1 cellular context compared by ENCODE assay signal in genomic region chr17:44369414-44370023, GRCh38.
TF ChIP-seq lines count a peak whose summit lies in the region.
"Not testable (repeated sequence)": the region's sequence is repeated elsewhere in the genome, so short reads cannot be mapped to it uniquely, and the experiment has no call there.

No MANE protein-coding gene starts in this region.

TF ChIP-seq in HepG2, 621 proteins besides CTCF, POLR2A, EP300 and RAD21 (continues in another document):
- TF ChIP-seq, protein P1, sequence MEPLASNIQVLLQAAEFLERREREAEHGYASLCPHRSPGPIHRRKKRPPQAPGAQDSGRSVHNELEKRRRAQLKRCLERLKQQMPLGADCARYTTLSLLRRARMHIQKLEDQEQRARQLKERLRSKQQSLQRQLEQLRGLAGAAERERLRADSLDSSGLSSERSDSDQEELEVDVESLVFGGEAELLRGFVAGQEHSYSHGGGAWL (CRISPR knock-in tag; IDR thresholded peaks at IDR 0.05): 0 out of 2 replicates have a peak, but pooled peaks have one; percentile 5
- TF ChIP-seq DR1 (CRISPR knock-in tag; IDR thresholded peaks at IDR 0.05) (peak; percentile 67), KLF6 (CRISPR knock-in tag; IDR thresholded peaks at IDR 0.05) (peak; percentile 75), ZNF280D (CRISPR knock-in tag; IDR thresholded peaks at IDR 0.05) (0 out of 2 replicates have a peak, but pooled peaks have one; percentile 34), ZFP1 (CRISPR knock-in tag; IDR thresholded peaks at IDR 0.05) (0 out of 2 replicates have a peak, but pooled peaks have one; percentile 10), FOXA3 (CRISPR knock-in tag; IDR thresholded peaks at IDR 0.05) (peak; percentile 78), FOXA1 (CRISPR knock-in tag; IDR thresholded peaks at IDR 0.05) (peak; percentile 41), ZNF274 (CRISPR knock-in tag; IDR thresholded peaks at IDR 0.05) (0 out of 2 replicates have a peak, but pooled peaks have one; percentile 27), FOXP1 (IDR thresholded peaks at IDR 0.05) (peak; percentile 68), FOXP1 (CRISPR knock-in tag; IDR thresholded peaks at IDR 0.05) (peak; percentile 69), YEATS2 (CRISPR knock-in tag; IDR thresholded peaks at IDR 0.05; ENCODE audit: borderline replicate concordance) (peak; percentile 79; the same call in 1 of the 2 replicates), MIXL1 (CRISPR knock-in tag; IDR thresholded peaks at IDR 0.05) (0 out of 2 replicates have a peak, but pooled peaks have one; percentile 11), NFYB (CRISPR knock-in tag; IDR thresholded peaks at IDR 0.05) (peak; percentile 85), MEF2D (CRISPR knock-in tag; IDR thresholded peaks at IDR 0.05) (0 out of 2 replicates have a peak, but pooled peaks have one; percentile 48), TAF1 (CRISPR knock-in tag; IDR thresholded peaks at IDR 0.05) (0 out of 2 replicates have a peak, but pooled peaks have one; percentile 44), SPEN (CRISPR knock-in tag; IDR thresholded peaks at IDR 0.05; ENCODE audit: low read depth) (peak; percentile 64; the same call in 1 of the 2 replicates), ATF1 (CRISPR knock-in tag; IDR thresholded peaks at IDR 0.05) (peak; percentile 40; the same call in 1 of the 2 replicates), ZBTB38 (CRISPR knock-in tag; IDR thresholded peaks at IDR 0.05) (peak; percentile 95), TOE1 (CRISPR knock-in tag; IDR thresholded peaks at IDR 0.05) (peak; percentile 36; the same call in 1 of the 2 replicates), ZNF772 (CRISPR knock-in tag; IDR thresholded peaks at IDR 0.05) (peak; percentile 57; the same call in 1 of the 2 replicates), TBX2 (CRISPR knock-in tag; IDR thresholded peaks at IDR 0.05; ENCODE audit: borderline replicate concordance) (peak; percentile 22; the same call in 1 of the 2 replicates), KAT7 (CRISPR knock-in tag; IDR thresholded peaks at IDR 0.05; ENCODE audit: borderline replicate concordance) (peak; percentile 33; the same call in 1 of the 2 replicates), ZNF556 (CRISPR knock-in tag; IDR thresholded peaks at IDR 0.05; ENCODE audit: borderline replicate concordance) (peak; percentile 33; the same call in 1 of the 2 replicates), SOX5 (CRISPR knock-in tag; IDR thresholded peaks at IDR 0.05; ENCODE audit: borderline replicate concordance) (peak; percentile 77; the same call in 1 of the 2 replicates), ZFP91 (CRISPR knock-in tag; IDR thresholded peaks at IDR 0.05; ENCODE audit: borderline replicate concordance) (peak; percentile 69), GATAD2A (CRISPR knock-in tag; IDR thresholded peaks at IDR 0.05) (peak; percentile 13; the same call in 1 of the 2 replicates), FOXO1 (CRISPR knock-in tag; IDR thresholded peaks at IDR 0.05) (peak; percentile 9; the same call in 1 of the 2 replicates), IRF2 (CRISPR knock-in tag; IDR thresholded peaks at IDR 0.05) (peak; percentile 56), POGZ (CRISPR knock-in tag; IDR thresholded peaks at IDR 0.05) (peak; percentile 96), ZNF407 (CRISPR knock-in tag; IDR thresholded peaks at IDR 0.05; ENCODE audit: not compliant biosample characterization) (peak; percentile 70)
- not testable (repeated sequence) for TF ChIP-seq FOXA1 (IDR thresholded peaks at IDR 0.05)
- TF ChIP-seq, protein P2, sequence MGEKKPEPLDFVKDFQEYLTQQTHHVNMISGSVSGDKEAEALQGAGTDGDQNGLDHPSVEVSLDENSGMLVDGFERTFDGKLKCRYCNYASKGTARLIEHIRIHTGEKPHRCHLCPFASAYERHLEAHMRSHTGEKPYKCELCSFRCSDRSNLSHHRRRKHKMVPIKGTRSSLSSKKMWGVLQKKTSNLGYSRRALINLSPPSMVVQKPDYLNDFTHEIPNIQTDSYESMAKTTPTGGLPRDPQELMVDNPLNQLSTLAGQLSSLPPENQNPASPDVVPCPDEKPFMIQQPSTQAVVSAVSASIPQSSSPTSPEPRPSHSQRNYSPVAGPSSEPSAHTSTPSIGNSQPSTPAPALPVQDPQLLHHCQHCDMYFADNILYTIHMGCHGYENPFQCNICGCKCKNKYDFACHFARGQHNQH (CRISPR knock-in tag; IDR thresholded peaks at IDR 0.05): peak; percentile 55
- TF ChIP-seq, protein P3, sequence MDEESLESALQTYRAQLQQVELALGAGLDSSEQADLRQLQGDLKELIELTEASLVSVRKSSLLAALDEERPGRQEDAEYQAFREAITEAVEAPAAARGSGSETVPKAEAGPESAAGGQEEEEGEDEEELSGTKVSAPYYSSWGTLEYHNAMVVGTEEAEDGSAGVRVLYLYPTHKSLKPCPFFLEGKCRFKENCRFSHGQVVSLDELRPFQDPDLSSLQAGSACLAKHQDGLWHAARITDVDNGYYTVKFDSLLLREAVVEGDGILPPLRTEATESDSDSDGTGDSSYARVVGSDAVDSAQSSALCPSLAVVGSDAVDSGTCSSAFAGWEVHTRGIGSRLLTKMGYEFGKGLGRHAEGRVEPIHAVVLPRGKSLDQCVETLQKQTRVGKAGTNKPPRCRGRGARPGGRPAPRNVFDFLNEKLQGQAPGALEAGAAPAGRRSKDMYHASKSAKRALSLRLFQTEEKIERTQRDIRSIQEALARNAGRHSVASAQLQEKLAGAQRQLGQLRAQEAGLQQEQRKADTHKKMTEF (CRISPR knock-in tag; IDR thresholded peaks at IDR 0.05): peak; percentile 67
- TF ChIP-seq, protein P4, sequence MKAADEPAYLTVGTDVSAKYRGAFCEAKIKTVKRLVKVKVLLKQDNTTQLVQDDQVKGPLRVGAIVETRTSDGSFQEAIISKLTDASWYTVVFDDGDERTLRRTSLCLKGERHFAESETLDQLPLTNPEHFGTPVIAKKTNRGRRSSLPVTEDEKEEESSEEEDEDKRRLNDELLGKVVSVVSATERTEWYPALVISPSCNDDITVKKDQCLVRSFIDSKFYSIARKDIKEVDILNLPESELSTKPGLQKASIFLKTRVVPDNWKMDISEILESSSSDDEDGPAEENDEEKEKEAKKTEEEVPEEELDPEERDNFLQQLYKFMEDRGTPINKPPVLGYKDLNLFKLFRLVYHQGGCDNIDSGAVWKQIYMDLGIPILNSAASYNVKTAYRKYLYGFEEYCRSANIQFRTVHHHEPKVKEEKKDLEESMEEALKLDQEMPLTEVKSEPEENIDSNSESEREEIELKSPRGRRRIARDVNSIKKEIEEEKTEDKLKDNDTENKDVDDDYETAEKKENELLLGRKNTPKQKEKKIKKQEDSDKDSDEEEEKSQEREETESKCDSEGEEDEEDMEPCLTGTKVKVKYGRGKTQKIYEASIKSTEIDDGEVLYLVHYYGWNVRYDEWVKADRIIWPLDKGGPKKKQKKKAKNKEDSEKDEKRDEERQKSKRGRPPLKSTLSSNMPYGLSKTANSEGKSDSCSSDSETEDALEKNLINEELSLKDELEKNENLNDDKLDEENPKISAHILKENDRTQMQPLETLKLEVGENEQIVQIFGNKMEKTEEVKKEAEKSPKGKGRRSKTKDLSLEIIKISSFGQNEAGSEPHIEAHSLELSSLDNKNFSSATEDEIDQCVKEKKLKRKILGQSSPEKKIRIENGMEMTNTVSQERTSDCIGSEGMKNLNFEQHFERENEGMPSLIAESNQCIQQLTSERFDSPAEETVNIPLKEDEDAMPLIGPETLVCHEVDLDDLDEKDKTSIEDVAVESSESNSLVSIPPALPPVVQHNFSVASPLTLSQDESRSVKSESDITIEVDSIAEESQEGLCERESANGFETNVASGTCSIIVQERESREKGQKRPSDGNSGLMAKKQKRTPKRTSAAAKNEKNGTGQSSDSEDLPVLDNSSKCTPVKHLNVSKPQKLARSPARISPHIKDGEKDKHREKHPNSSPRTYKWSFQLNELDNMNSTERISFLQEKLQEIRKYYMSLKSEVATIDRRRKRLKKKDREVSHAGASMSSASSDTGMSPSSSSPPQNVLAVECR (CRISPR knock-in tag; IDR thresholded peaks at IDR 0.05; ENCODE audit: borderline replicate concordance): peak; percentile 46; the same call in 1 of the 2 replicates
